7 cellular contexts compared by ENCODE assay signal in genomic region chr10:43771675-43772074, GRCh38.
"Had no signal": no experiment of that assay in that cellular context is flagged by ENCODE, and none has a peak within 500 bp of the region (broad histone marks: within the 10 kb centered on the region; RNA-seq: fewer than 3 reads in every experiment).

No MANE protein-coding gene starts in this region.

- FAIRE-seq: G401.6, GM12878, GM12891, GM12892, GM18507, GM19239 had no signal

- H3K4me3 ChIP-seq: GM12878 had no signal

- DNase-seq: GDM1 had no signal

- ATAC-seq: GM12878 had no signal
